In the genomic region with DNA sequence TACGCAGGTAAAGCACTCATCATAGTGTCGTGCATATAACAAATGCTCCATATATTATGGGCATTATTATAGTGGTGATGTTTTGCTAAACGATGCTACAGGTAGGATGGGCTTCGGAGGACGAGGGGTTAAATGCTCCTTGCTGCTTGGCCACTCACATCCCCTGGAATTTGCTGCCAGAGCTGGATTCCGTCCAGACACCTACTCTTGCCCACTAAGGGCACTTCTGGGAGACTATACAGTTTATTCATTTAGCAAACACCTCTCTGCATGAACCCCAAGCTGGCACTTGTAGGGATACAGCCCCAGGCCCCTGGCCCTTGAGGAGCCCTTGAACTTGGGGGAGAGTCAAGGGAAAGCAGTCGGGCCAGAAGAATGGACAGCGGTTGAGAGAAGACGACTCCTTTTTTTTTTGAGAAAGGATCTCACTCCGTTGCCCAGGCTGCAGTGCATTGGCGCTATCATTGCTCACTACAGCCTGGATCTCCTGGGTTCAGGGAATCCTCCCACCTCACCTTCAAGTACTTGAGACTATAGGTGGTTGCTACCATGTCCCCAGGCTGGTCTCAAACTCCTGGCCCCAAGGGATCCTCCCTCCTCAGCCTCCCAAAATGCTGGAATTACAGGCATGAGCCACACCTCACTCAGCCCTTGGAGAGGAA, we compare ENCODE assay signal across 1 cellular context.
TF ChIP-seq lines count a peak whose summit lies in the region.

No MANE protein-coding gene starts in this region.

TF ChIP-seq in K562, 482 proteins besides CTCF, POLR2A, EP300 and RAD21:
- 0 out of 2 replicates have a peak, but pooled peaks have one; percentile 2 for TF ChIP-seq ELF1 (tag; IDR thresholded peaks at IDR 0.05)
- TF ChIP-seq ZNF121 (CRISPR knock-in tag; conservative IDR thresholded peaks at IDR 0.05), result peak; percentile 44; the same call in 1 of the 2 replicates
- TF ChIP-seq NFYB (IDR thresholded peaks at IDR 0.05; ENCODE audit: extremely low read depth, insufficient read length), result no peak
